ENCODE assay signal across 16 cellular contexts in the genomic region with DNA sequence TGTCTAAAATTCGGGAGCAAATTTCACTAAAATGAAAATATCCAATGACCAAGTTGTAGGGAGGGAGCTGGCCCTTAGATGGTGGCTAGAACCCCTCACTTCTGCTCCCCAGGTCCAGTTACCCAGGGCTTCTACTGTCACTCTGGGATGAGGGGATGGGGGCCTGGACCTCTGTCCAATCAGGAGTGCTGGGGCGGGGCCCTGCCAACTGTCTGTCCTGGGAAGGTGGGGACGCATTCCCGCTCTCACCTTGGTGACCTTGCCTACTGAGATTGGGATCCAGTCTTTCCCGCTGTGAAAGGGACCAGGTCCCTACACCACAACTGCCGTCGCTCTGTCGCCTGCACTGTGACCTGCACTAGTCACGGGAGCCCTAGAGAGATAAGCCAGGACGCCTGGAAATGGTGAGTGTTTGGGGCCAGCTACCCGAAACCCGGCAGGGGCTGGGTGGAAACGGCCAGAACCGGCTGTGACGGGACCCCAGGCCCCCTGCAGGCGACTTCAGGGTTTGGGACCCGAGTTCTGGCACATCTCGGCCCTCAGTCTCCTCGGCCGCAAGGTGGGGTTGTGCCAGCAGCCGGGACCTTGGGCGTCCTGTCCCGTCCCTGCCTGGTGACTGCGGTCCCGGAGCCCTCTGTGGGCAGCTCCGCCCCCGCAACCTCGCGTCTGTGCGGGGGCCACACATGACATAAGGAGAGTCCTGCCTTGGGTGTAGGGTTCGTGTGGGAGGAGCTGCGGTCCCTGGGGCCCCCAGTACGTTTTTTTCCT. TPM values are rescaled to one million over a fixed set of nuclear protein-coding genes. Genes with fewer than 3 reads are reported as not detected.
DNase-seq lines count a peak whose midpoint lies in the region; ATAC-seq lines count a peak whose summit lies in the region.
"Had no signal": no experiment of that assay in that cellular context is flagged by ENCODE, and none has a peak within 500 bp of the region (broad histone marks: within the 10 kb centered on the region; RNA-seq: fewer than 3 reads in every experiment).

No MANE protein-coding gene starts in this region.

- no peak overlapping the region for H4K12ac ChIP-seq in trophoblast cell (ENCODE audit: low read depth, low read length)

- no peak overlapping the region for H3K14ac ChIP-seq in trophoblast cell (ENCODE audit: low read length)

- H3K9me3 ChIP-seq in Karpas-422 (ENCODE audit: low read length) (peaks cover 10% of the 10 kb centered on the region; the same call in 1 of the 2 replicates), trophoblast cell (ENCODE audit: insufficient read depth, low read depth, low read length) (peaks cover 6% of the 10 kb centered on the region)
- H3K9me3 ChIP-seq: BE2C had no signal

- no peaks in the 10 kb centered on the region for H3K9me2 ChIP-seq in Karpas-422 (replicated peaks; ENCODE audit: insufficient read depth, low read length)

- H3K9ac ChIP-seq in Karpas-422 (ENCODE audit: low read length), result no peak overlapping the region
- H3K9ac ChIP-seq in trophoblast cell (ENCODE audit: low read length), result no peak overlapping the region

- no peak overlapping the region for H3K4ac ChIP-seq in trophoblast cell (ENCODE audit: low read depth, low read length)

- no CpG with 5 or more reads among the region's 33 CpGs for WGBS in trophoblast cell (ENCODE audit: extremely low coverage, insufficient coverage, insufficient read length)

- H2BK12ac ChIP-seq in trophoblast cell (ENCODE audit: low read length), result no peak overlapping the region

- H3K27me3 ChIP-seq in H7 (ENCODE audit: control insufficient read depth, insufficient read depth, low read length) (no peaks in the 10 kb centered on the region), Karpas-422 (ENCODE audit: low read length) (no peaks in the 10 kb centered on the region), trophoblast cell (ENCODE audit: insufficient read depth, low read length) (no peaks in the 10 kb centered on the region)
- H3K27me3 ChIP-seq: BE2C had no signal

- no peak overlapping the region for H3K23ac ChIP-seq in trophoblast cell (ENCODE audit: low read length)

- H2BK120ac ChIP-seq in trophoblast cell (ENCODE audit: insufficient read depth, low read length, poor library complexity), result no peak overlapping the region

- H3K79me2 ChIP-seq in Karpas-422 (ENCODE audit: low read length) (no peaks in the 10 kb centered on the region), trophoblast cell (ENCODE audit: control insufficient read depth, insufficient read depth, low read length, poor library complexity) (no peaks in the 10 kb centered on the region)

- no peak overlapping the region for H2BK5ac ChIP-seq in trophoblast cell (ENCODE audit: low read depth, low read length, poor library complexity)

- no peak overlapping the region for H3K4me2 ChIP-seq in Karpas-422 (ENCODE audit: low read depth, low read length, poor library complexity, severe bottlenecking)
- no peak overlapping the region for H3K4me2 ChIP-seq in trophoblast cell (ENCODE audit: low read length)
- H3K4me2 ChIP-seq: A549 had no signal

- no peak overlapping the region for H4K91ac ChIP-seq in trophoblast cell (ENCODE audit: low read depth, low read length)

- no peaks in the 10 kb centered on the region for H4K20me1 ChIP-seq in Karpas-422 (ENCODE audit: insufficient read depth, low read depth, low read length)

- no peak overlapping the region for H3K18ac ChIP-seq in trophoblast cell (ENCODE audit: low read length)

- H3K27ac ChIP-seq in Karpas-422 (ENCODE audit: low read length) (no peak overlapping the region), trophoblast cell (ENCODE audit: low read depth, low read length) (no peak overlapping the region)
- H3K27ac ChIP-seq: A549, C4-2B had no signal

- H3K4me3 ChIP-seq in H7 (ENCODE audit: insufficient read depth, low read depth, low read length), result no peak overlapping the region
- H3K4me3 ChIP-seq in Karpas-422 (ENCODE audit: low read length), result no peak overlapping the region
- peak overlapping the region; percentile 30 for H3K4me3 ChIP-seq in trophoblast cell (ENCODE audit: low read depth, low read length)
- H3K4me3 ChIP-seq: A549 had no signal

- H3K36me3 ChIP-seq in H7 (replicated peaks; ENCODE audit: control insufficient read depth, insufficient read depth, low read length), result peaks cover 9% of the 10 kb centered on the region
- peaks cover 13% of the 10 kb centered on the region for H3K36me3 ChIP-seq in Karpas-422 (ENCODE audit: insufficient read depth, low read length)
- H3K36me3 ChIP-seq in trophoblast cell (ENCODE audit: control insufficient read depth in 1 of 2, insufficient read depth in 2 of 2, low read length in 2 of 2), result peaks cover 5 to 6% of the 10 kb centered on the region in 2 experiments
- H3K36me3 ChIP-seq: BE2C had no signal

- no peak overlapping the region for H2AK5ac ChIP-seq in trophoblast cell (ENCODE audit: low read length)

- H2AFZ ChIP-seq in Karpas-422 (ENCODE audit: low read length), result no peak overlapping the region
- H2AFZ ChIP-seq in trophoblast cell (ENCODE audit: insufficient read depth, low read length, poor library complexity), result no peak overlapping the region

- H4K8ac ChIP-seq in trophoblast cell (ENCODE audit: low read depth, low read length), result no peak overlapping the region

- DNase-seq in H7 (peak; percentile 61), Karpas-422 (peak; percentile 12), iPS-NIHi11 (ENCODE audit: low spot score) (peak; percentile 35), trophoblast cell (no peak), NCI-H69 (lab: John Stamatoyannopoulos, UW) (no peak)
- DNase-seq: BE2C; CD8-positive, alpha-beta T cell; COR-L47; DMS153; DMS79 treated with DMSO at 0.1 percent for 48 hours; EL had no signal

- H3K4me1 ChIP-seq in Karpas-422 (ENCODE audit: low read length) (no peaks in the 10 kb centered on the region), trophoblast cell (ENCODE audit: control insufficient read depth in 1 of 2, insufficient read depth in 2 of 2, low read length in 2 of 2) (no peaks in the 10 kb centered on the region)
- H3K4me1 ChIP-seq: A549, BE2C had no signal

- ATAC-seq in HG03175 (IDR thresholded peaks at IDR 0.05; ENCODE audit: unreplicated experiment) (no peak), HG02970 (IDR thresholded peaks at IDR 0.05; ENCODE audit: low FRiP score, unreplicated experiment) (no peak)
- ATAC-seq: A549; CD8-positive, alpha-beta T cell had no signal

- no peaks in the 10 kb centered on the region for H3K79me1 ChIP-seq in trophoblast cell (ENCODE audit: low read length)

RNA-seq across cellular contexts. Expression of gene ZNF20, which starts 22.8 kb away (rescaled TPM):
- 2.7 and 4.1 TPM in 2 replicates for total RNA-seq in H7 (2014; rRNA removed; shearing (Covaris generic))
- total RNA-seq in Karpas-422 (2014; rRNA removed; shearing (Covaris generic); ENCODE audit: low replicate concordance), result 6.2 and 10.0 TPM in 2 replicates
- 4.3 and 4.7 TPM in 2 replicates for polyA plus RNA-seq in trophoblast cell (2013)

RNA-seq across cellular contexts. Expression of gene ZNF625, which starts 39.1 kb away (rescaled TPM):
- total RNA-seq in H7 (2014; rRNA removed; shearing (Covaris generic)), result 7.7 and 12.9 TPM in 2 replicates
- 3.9 and 9.7 TPM in 2 replicates for total RNA-seq in Karpas-422 (2014; rRNA removed; shearing (Covaris generic); ENCODE audit: low replicate concordance)
- polyA plus RNA-seq in trophoblast cell (2013), result 5.6 and 6.6 TPM in 2 replicates
- polyA plus RNA-seq: A549 had no signal

RNA-seq across cellular contexts. Expression of gene ZNF136, which starts 45.5 kb away (rescaled TPM):
- 1.5 and 3.8 TPM in 2 replicates for total RNA-seq in H7 (2014; rRNA removed; shearing (Covaris generic))
- 10.1 and 11.1 TPM in 2 replicates for total RNA-seq in Karpas-422 (2014; rRNA removed; shearing (Covaris generic); ENCODE audit: low replicate concordance)
- 3.6 and 4.0 TPM in 2 replicates for polyA plus RNA-seq in trophoblast cell (2013)

RNA-seq across cellular contexts. Expression of gene ZNF844, which starts 52.9 kb away (rescaled TPM):
- 0.33 and 0.55 TPM in 2 replicates for total RNA-seq in H7 (2014; rRNA removed; shearing (Covaris generic))
- total RNA-seq in Karpas-422 (2014; rRNA removed; shearing (Covaris generic); ENCODE audit: low replicate concordance), result 7.0 and 11.7 TPM in 2 replicates
- polyA plus RNA-seq in trophoblast cell (2013), result 1.5 TPM in 2 replicates
- total RNA-seq: H4 had no signal
- polyA plus RNA-seq: A549 had no signal

Comparison
In these comparisons a context has a peak if more than half of its experiments do, and no peak if none do; other contexts are left out.
1. DNase-seq: peak in H7 (single experiment), Karpas-422 (single experiment) and iPS-NIHi11 (single experiment); none in trophoblast cell (0 of 2) and NCI-H69 (single experiment).